In genomic region chr6:51349866-51350265, GRCh38 we compare ENCODE assay signal across 30 cellular contexts.
A peak's percentile ranks its signal among the peaks of the same experiment; 100 is the strongest.
DNase-seq lines count a peak whose midpoint lies in the region; ATAC-seq and TF ChIP-seq lines count a peak whose summit lies in the region.
"Had no signal": no experiment of that assay in that cellular context is flagged by ENCODE, and none has a peak within 500 bp of the region (broad histone marks: within the 10 kb centered on the region; RNA-seq: fewer than 3 reads in every experiment).

No MANE protein-coding gene starts in this region.

- no peaks in the 10 kb centered on the region for H4K20me1 ChIP-seq in neural progenitor cell (ENCODE audit: low read depth)

- H3K4me1 Mint-ChIP-seq in MCF 10A (ENCODE audit: insufficient read depth, unreplicated experiment) (peaks cover 6% of the 10 kb centered on the region), neural progenitor cell (peaks cover 15% of the 10 kb centered on the region)
- H3K4me1 Mint-ChIP-seq: activated naive CD8-positive, alpha-beta T cell treated with anti-CD3 and anti-CD28 coated beads for 36 hours; CD4-positive, CD25-positive, alpha-beta regulatory T cell; central memory CD8-positive, alpha-beta T cell; IgD-negative memory B cell had no signal

- no peaks in the 10 kb centered on the region for H3K4me1 ChIP-seq in breast epithelium
- no peaks in the 10 kb centered on the region for H3K4me1 ChIP-seq in neural progenitor cell
- H3K4me1 ChIP-seq: gastroesophageal sphincter, left ventricle myocardium inferior, parathyroid adenoma, vagina had no signal

- DNase-seq in breast epithelium (ENCODE audit: low spot score in 2 of 2): peak in 1 of 2 donors; percentile 64
- DNase-seq in MCF 10A (ENCODE audit: unreplicated experiment): no peak
- peak; percentile 92 for DNase-seq in foreskin melanocyte
- DNase-seq in neural progenitor cell (ENCODE audit: low spot score): peak; percentile 36
- DNase-seq in OCI-M2 (lab: John Stamatoyannopoulos, UW; ENCODE audit: unreplicated experiment): no peak
- DNase-seq in H4 (ENCODE audit: low spot score): no peak
- DNase-seq in brain microvascular endothelial cell: no peak
- DNase-seq: activated effector memory CD4-positive, alpha-beta T cell treated with Interleukin-2 at 50 U/mL for 16 hours; activated naive CD8-positive, alpha-beta T cell treated with anti-CD3 and anti-CD28 coated beads for 36 hours; activated T-cell treated with anti-CD3 and anti-CD28 coated beads for 4 hours; aorta; EL; GOT3; left ventricle myocardium inferior; NCI-H1092; NCI-H1930; stimulated activated CD4-positive, alpha-beta T cell treated with anti-CD3 and anti-CD28 coated beads, Interleukin-12 subunit alpha, Interleukin-12 subunit beta, amount 100 ng/mL, for 4 hours; stimulated activated CD4-positive, alpha-beta T cell treated with anti-CD3 and anti-CD28 coated beads, Interleukin-4, amount 100 ng/mL, for 1 hour had no signal

- H3K27ac ChIP-seq in breast epithelium (peak overlapping the region; percentile 30 to 60), neural progenitor cell (no peak overlapping the region), brain microvascular endothelial cell (no peak overlapping the region)
- H3K27ac ChIP-seq: gastroesophageal sphincter, left ventricle myocardium inferior, parathyroid adenoma, vagina had no signal

- H3K27me3 Mint-ChIP-seq in MCF 10A (ENCODE audit: insufficient read depth, unreplicated experiment) (no peaks in the 10 kb centered on the region), neural progenitor cell (ENCODE audit: insufficient read depth, low read depth) (peaks cover 10% of the 10 kb centered on the region)
- H3K27me3 Mint-ChIP-seq: activated naive CD8-positive, alpha-beta T cell treated with anti-CD3 and anti-CD28 coated beads for 36 hours; CD4-positive, CD25-positive, alpha-beta regulatory T cell; central memory CD8-positive, alpha-beta T cell; natural killer cell treated with Interleukin-12 subunit alpha and Interleukin-12 subunit beta and Interleukin-15 and Interleukin-18, amount 100 ng/mL, for 72 hours had no signal

- H3K36me3 ChIP-seq in breast epithelium (no peaks in the 10 kb centered on the region), neural progenitor cell (no peaks in the 10 kb centered on the region), brain microvascular endothelial cell (replicated peaks) (no peaks in the 10 kb centered on the region)
- H3K36me3 ChIP-seq: gastroesophageal sphincter, left ventricle myocardium inferior, vagina had no signal

- no peak for ATAC-seq in GM21528 (IDR thresholded peaks at IDR 0.05; ENCODE audit: low FRiP score, unreplicated experiment)
- ATAC-seq: gastroesophageal sphincter; natural killer cell treated with Interleukin-12 subunit alpha and Interleukin-12 subunit beta and Interleukin-15 and Interleukin-18, amount 100 ng/mL, for 72 hours; sciatic nerve had no signal

- H3K36me3 Mint-ChIP-seq in MCF 10A (ENCODE audit: insufficient read depth, unreplicated experiment): no peaks in the 10 kb centered on the region
- no peaks in the 10 kb centered on the region for H3K36me3 Mint-ChIP-seq in neural progenitor cell
- H3K36me3 Mint-ChIP-seq: activated naive CD8-positive, alpha-beta T cell treated with anti-CD3 and anti-CD28 coated beads for 36 hours; CD4-positive, CD25-positive, alpha-beta regulatory T cell; IgD-negative memory B cell; natural killer cell treated with Interleukin-12 subunit alpha and Interleukin-12 subunit beta and Interleukin-15 and Interleukin-18, amount 100 ng/mL, for 72 hours had no signal

- no peaks in the 10 kb centered on the region for H3K27me3 ChIP-seq in breast epithelium
- H3K27me3 ChIP-seq in neural progenitor cell: no peaks in the 10 kb centered on the region
- H3K27me3 ChIP-seq in brain microvascular endothelial cell (replicated peaks): no peaks in the 10 kb centered on the region
- H3K27me3 ChIP-seq: gastroesophageal sphincter, vagina had no signal

- no peak for TF ChIP-seq POLR2A in breast epithelium (IDR thresholded peaks at IDR 0.05)

- BruUV-seq in MCF 10A (replicated peaks; lab: Mats Ljungman, UMichigan): no TSS peak

- peaks cover 0 to 9% of the 10 kb centered on the region in 2 donors for H3K9me3 ChIP-seq in breast epithelium
- H3K9me3 ChIP-seq in neural progenitor cell (ENCODE audit: low read depth): no peaks in the 10 kb centered on the region
- H3K9me3 ChIP-seq: vagina had no signal

- no peak overlapping the region for H3K9ac ChIP-seq in neural progenitor cell
- H3K9ac ChIP-seq: parathyroid adenoma had no signal

- H3K4me2 ChIP-seq in neural progenitor cell: no peak overlapping the region

- H3K27ac Mint-ChIP-seq in MCF 10A (ENCODE audit: low read depth, unreplicated experiment): no peak overlapping the region
- H3K27ac Mint-ChIP-seq in neural progenitor cell: no peak overlapping the region
- H3K27ac Mint-ChIP-seq: activated naive CD8-positive, alpha-beta T cell treated with anti-CD3 and anti-CD28 coated beads for 36 hours; CD4-positive, CD25-positive, alpha-beta regulatory T cell; IgD-negative memory B cell; mesothelial cell of epicardium; natural killer cell treated with Interleukin-12 subunit alpha and Interleukin-12 subunit beta and Interleukin-15 and Interleukin-18, amount 100 ng/mL, for 72 hours; T-helper 2 cell treated with Interferon-gamma antibody and Interleukin-4, amounts not matched to agents 5 μg/mL and 100 μg/mL, for 36 hours had no signal

- no peak overlapping the region for H3K4me3 Mint-ChIP-seq in MCF 10A (ENCODE audit: unreplicated experiment)
- no peak overlapping the region for H3K4me3 Mint-ChIP-seq in neural progenitor cell
- H3K4me3 Mint-ChIP-seq: activated naive CD8-positive, alpha-beta T cell treated with anti-CD3 and anti-CD28 coated beads for 36 hours; CD4-positive, CD25-positive, alpha-beta regulatory T cell; central memory CD8-positive, alpha-beta T cell; IgD-negative memory B cell; mesothelial cell of epicardium; natural killer cell treated with Interleukin-12 subunit alpha and Interleukin-12 subunit beta and Interleukin-15 and Interleukin-18, amount 100 ng/mL, for 72 hours; T-helper 2 cell treated with Interferon-gamma antibody and Interleukin-4, amounts not matched to agents 5 μg/mL and 100 μg/mL, for 36 hours had no signal

- H3F3A ChIP-seq in neural progenitor cell (ENCODE audit: low read depth): peaks cover 5% of the 10 kb centered on the region

- intact Hi-C loops in breast epithelium (cut with DNase I; ENCODE audit: low total_unique reads) (no loop called here), MCF 10A (cut with micrococcal nuclease) (loop anchor here (1.0 to 10.0 kb wide), 3 partner anchors 165 to 534 kb away; no protein-coding TSS in a partner anchor)

- no peak overlapping the region for H2AFZ ChIP-seq in neural progenitor cell (replicated peaks)
- H2AFZ ChIP-seq: parathyroid adenoma had no signal

- H3K9me3 Mint-ChIP-seq in MCF 10A (ENCODE audit: unreplicated experiment) (peaks cover 31% of the 10 kb centered on the region), neural progenitor cell (peaks cover 24% of the 10 kb centered on the region)
- H3K9me3 Mint-ChIP-seq: T-helper 2 cell treated with Interferon-gamma antibody and Interleukin-4, amounts not matched to agents 5 μg/mL and 100 μg/mL, for 36 hours had no signal

- POLR2A ChIA-PET in MCF 10A (lab: Yijun Ruan, JAX): no interaction called here

- in situ Hi-C loops in brain microvascular endothelial cell (cut with HindIII; ENCODE audit: low pct_ligation_motif_present, low sequenced_read_pairs): no loop called here

- CTCF ChIA-PET in MCF 10A (lab: Yijun Ruan, JAX): interaction anchor here (0.6 to 3.7 kb wide), 22 partner anchors 8 to 545 kb away, joined by 3 to 26 read pairs (median 4); no protein-coding TSS in a partner anchor

- no peak for TF ChIP-seq CTCF in breast epithelium (IDR thresholded peaks at IDR 0.05)
- TF ChIP-seq CTCF in MCF 10A (IDR thresholded peaks at IDR 0.05; ENCODE audit: unreplicated experiment): no peak
- TF ChIP-seq CTCF in neural progenitor cell (IDR thresholded peaks at IDR 0.05): no peak
- no peak for TF ChIP-seq CTCF in brain microvascular endothelial cell (IDR thresholded peaks at IDR 0.05; ENCODE audit: low read depth, low read length, missing control alignments)

- H3K4me3 ChIP-seq in breast epithelium (peak overlapping the region in 1 of 3 donors; percentile 19), neural progenitor cell (no peak overlapping the region), brain microvascular endothelial cell (ENCODE audit: low read depth, low read length) (no peak overlapping the region)
- H3K4me3 ChIP-seq: gastroesophageal sphincter, GM12878, left ventricle myocardium inferior, vagina had no signal

- H3K79me2 ChIP-seq in neural progenitor cell (ENCODE audit: low read depth): no peaks in the 10 kb centered on the region
- H3K79me2 ChIP-seq: parathyroid adenoma had no signal

Comparison
In these comparisons a context has a peak if more than half of its experiments do, and no peak if none do; other contexts are left out.
1. DNase-seq: peak in foreskin melanocyte (single experiment) and neural progenitor cell (single experiment); none in MCF 10A (single experiment), OCI-M2 (single experiment), H4 (single experiment) and brain microvascular endothelial cell (single experiment).
2. H3K27ac ChIP-seq: peak in breast epithelium (2 of 2); none in neural progenitor cell (single experiment) and brain microvascular endothelial cell (single experiment).